ENCODE assay signal across 10 cellular contexts in genomic region chr9:114383866-114384231, GRCh38. TPM values are rescaled to one million over a fixed set of nuclear protein-coding genes. Genes with fewer than 3 reads are reported as not detected.
DNase-seq lines count a peak whose midpoint lies in the region; ATAC-seq lines count a peak whose summit lies in the region.
"Had no signal": no experiment of that assay in that cellular context is flagged by ENCODE, and none has a peak within 500 bp of the region (broad histone marks: within the 10 kb centered on the region; RNA-seq: fewer than 3 reads in every experiment).

No MANE protein-coding gene starts in this region.

- intact Hi-C loops in activated CD4-positive, alpha-beta T cell treated with anti-CD3 and anti-CD28 coated beads, Interleukin-2, amount 10 ng/mL, durations not matched to agents 24 days and 14 days (cut with micrococcal nuclease) = loop anchor here (2.0 to 10.0 kb wide), 4 partner anchors 17 to 869 kb away; partner anchors contain the start of gene COL27A1

- no peaks in the 10 kb centered on the region for H3K27me3 Mint-ChIP-seq in activated CD4-positive, alpha-beta T cell treated with anti-CD3 and anti-CD28 coated beads, Interleukin-2, amount 10 ng/mL, durations not matched to agents 24 days and 14 days
- H3K27me3 Mint-ChIP-seq in T-helper 17 cell (no peaks in the 10 kb centered on the region), immature natural killer cell (ENCODE audit: low read depth in 3 of 3) (peaks cover 43 to 76% (median 76%) of the 10 kb centered on the region in 3 donors)

- H3K4me3 Mint-ChIP-seq in activated CD4-positive, alpha-beta T cell treated with anti-CD3 and anti-CD28 coated beads, Interleukin-2, amount 10 ng/mL, durations not matched to agents 24 days and 14 days = peak overlapping the region; percentile 96
- H3K4me3 Mint-ChIP-seq in T-helper 17 cell (peak overlapping the region; percentile 100), immature natural killer cell (peak overlapping the region; percentile 92 to 97 (median 97))

- ATAC-seq in T-helper 17 cell = no peak
- no peak for ATAC-seq in HG02571 (IDR thresholded peaks at IDR 0.05; ENCODE audit: unreplicated experiment)

- peaks cover 66% of the 10 kb centered on the region for H3K36me3 Mint-ChIP-seq in activated CD4-positive, alpha-beta T cell treated with anti-CD3 and anti-CD28 coated beads, Interleukin-2, amount 10 ng/mL, durations not matched to agents 24 days and 14 days (ENCODE audit: low read depth)
- H3K36me3 Mint-ChIP-seq in T-helper 17 cell (ENCODE audit: low read depth) (peaks cover 25% of the 10 kb centered on the region), immature natural killer cell (peaks cover 20 to 63% (median 37%) of the 10 kb centered on the region in 3 donors)

- peaks cover 56% of the 10 kb centered on the region for H3K4me1 Mint-ChIP-seq in activated CD4-positive, alpha-beta T cell treated with anti-CD3 and anti-CD28 coated beads, Interleukin-2, amount 10 ng/mL, durations not matched to agents 24 days and 14 days
- H3K4me1 Mint-ChIP-seq in T-helper 17 cell = peaks cover 70% of the 10 kb centered on the region
- H3K4me1 Mint-ChIP-seq in immature natural killer cell = peaks cover 82 to 86% of the 10 kb centered on the region in 2 donors

- H3K9me3 Mint-ChIP-seq in activated CD4-positive, alpha-beta T cell treated with anti-CD3 and anti-CD28 coated beads, Interleukin-2, amount 10 ng/mL, durations not matched to agents 24 days and 14 days = no peaks in the 10 kb centered on the region
- H3K9me3 Mint-ChIP-seq in immature natural killer cell = peaks cover 0 to 5% (median 0%) of the 10 kb centered on the region in 6 donors

- H3K27ac Mint-ChIP-seq in activated CD4-positive, alpha-beta T cell treated with anti-CD3 and anti-CD28 coated beads, Interleukin-2, amount 10 ng/mL, durations not matched to agents 24 days and 14 days = peak overlapping the region; percentile 93
- H3K27ac Mint-ChIP-seq in T-helper 17 cell (peak overlapping the region; percentile 99), immature natural killer cell (peak overlapping the region; percentile 90 to 100 (median 99))

- no peaks in the 10 kb centered on the region for H3K9me3 ChIP-seq in T-helper 17 cell (ENCODE audit: control insufficient read depth, low read length, poor library complexity, severe bottlenecking)

- peak; percentile 72 for DNase-seq in activated CD4-positive, alpha-beta T cell treated with anti-CD3 and anti-CD28 coated beads, Interleukin-2, amount 10 ng/mL, durations not matched to agents 24 days and 14 days
- DNase-seq in activated CD4-positive, alpha-beta T cell treated with anti-CD3 and anti-CD28 coated beads for 4 hours = no peak
- DNase-seq in T-helper 17 cell (no peak), immature natural killer cell (peak; percentile 60 to 73 (median 68)), substantia nigra (lab: John Stamatoyannopoulos, UW) (no peak), SHP77 treated with DMSO at 0.1 percent for 48 hours (lab: John Stamatoyannopoulos, UW) (no peak), HPDE6-E6E7 (ENCODE audit: extremely low spot score) (no peak)

- H3K27ac ChIP-seq in substantia nigra (ENCODE audit: low read depth, low read length, poor library complexity, severe bottlenecking) = peak overlapping the region; percentile 84

RNA-seq across cellular contexts. Expression of gene AKNA, which starts 3.9 kb away (rescaled TPM):
- total RNA-seq in activated CD4-positive, alpha-beta T cell treated with anti-CD3 and anti-CD28 coated beads, Interleukin-2, amount 10 ng/mL, durations not matched to agents 24 days and 14 days = 149 and 150 TPM in 2 replicates
- total RNA-seq in T-helper 17 cell = 100 to 1,000 TPM; 263 to 323 TPM
- 10 to 100 TPM in 2 of 3 donors, 1 to 10 TPM in 1; 4.0 to 56.3 (median 13.8) TPM for polyA plus RNA-seq in immature natural killer cell

RNA-seq across cellular contexts. Expression of gene ORM2, which starts 54.2 kb away (rescaled TPM):
- not detected in 2 replicates for total RNA-seq in activated CD4-positive, alpha-beta T cell treated with anti-CD3 and anti-CD28 coated beads, Interleukin-2, amount 10 ng/mL, durations not matched to agents 24 days and 14 days
- not detected for total RNA-seq in T-helper 17 cell
- polyA plus RNA-seq in immature natural killer cell = not detected
- total RNA-seq: A172, lung microvascular endothelial cell had no signal

Comparison
In these comparisons a context has a peak if more than half of its experiments do, and no peak if none do; other contexts are left out.
1. DNase-seq: peak in activated CD4-positive, alpha-beta T cell treated with anti-CD3 and anti-CD28 coated beads, Interleukin-2, amount 10 ng/mL, durations not matched to agents 24 days and 14 days (single experiment) and immature natural killer cell (3 of 3); none in activated CD4-positive, alpha-beta T cell treated with anti-CD3 and anti-CD28 coated beads for 4 hours (0 of 2), T-helper 17 cell (0 of 3), substantia nigra (0 of 49), SHP77 treated with DMSO at 0.1 percent for 48 hours (single experiment) and HPDE6-E6E7 (single experiment).
2. Peak in every context shown above with its lines, with median percentiles within 50 percentile points of each other: H3K27ac Mint-ChIP-seq and H3K4me3 Mint-ChIP-seq.